In genomic region chr22:17262976-17263375, GRCh38 we compare ENCODE assay signal across 20 cellular contexts. TPM values are rescaled to one million over a fixed set of nuclear protein-coding genes. Genes with fewer than 3 reads are reported as not detected.
DNase-seq lines count a peak whose midpoint lies in the region; ATAC-seq, FAIRE-seq and TF ChIP-seq lines count a peak whose summit lies in the region.
"Had no signal": no experiment of that assay in that cellular context is flagged by ENCODE, and none has a peak within 500 bp of the region (broad histone marks: within the 10 kb centered on the region; RNA-seq: fewer than 3 reads in every experiment).

No MANE protein-coding gene starts in this region.

- peak overlapping the region; percentile 88 for H2BK20ac ChIP-seq in H1 (ENCODE audit: low read length)

- H4K20me1 ChIP-seq in H1 (replicated peaks in 1 of 2; ENCODE audit: control insufficient read depth in 1 of 2, insufficient read depth in 2 of 2, low read length in 2 of 2) (no peaks in the 10 kb centered on the region), neural progenitor cell (ENCODE audit: low read depth) (peaks cover 8% of the 10 kb centered on the region)

- H3K36me3 Mint-ChIP-seq in T-helper 1 cell treated with Interleukin-12 subunit alpha and Interleukin-12 subunit beta and Interleukin-4 antibody, amounts not matched to agents 30 μg/mL and 1 μg/mL, for 36 hours (ENCODE audit: low read depth), result no peaks in the 10 kb centered on the region
- no peaks in the 10 kb centered on the region for H3K36me3 Mint-ChIP-seq in neural progenitor cell
- H3K36me3 Mint-ChIP-seq: CD14-positive monocyte; CD8-positive, alpha-beta memory T cell had no signal

- peak overlapping the region; percentile 87 for H4K91ac ChIP-seq in H1 (replicated peaks; ENCODE audit: insufficient read length, low read length)

- peaks cover 42% of the 10 kb centered on the region for H3K4me1 Mint-ChIP-seq in T-helper 1 cell treated with Interleukin-12 subunit alpha and Interleukin-12 subunit beta and Interleukin-4 antibody, amounts not matched to agents 30 μg/mL and 1 μg/mL, for 36 hours (ENCODE audit: low read depth)
- peaks cover 83% of the 10 kb centered on the region for H3K4me1 Mint-ChIP-seq in neural progenitor cell

- no peaks in the 10 kb centered on the region for H3K9me3 Mint-ChIP-seq in T-helper 1 cell treated with Interleukin-12 subunit alpha and Interleukin-12 subunit beta and Interleukin-4 antibody, amounts not matched to agents 30 μg/mL and 1 μg/mL, for 36 hours
- H3K9me3 Mint-ChIP-seq in neural progenitor cell, result no peaks in the 10 kb centered on the region
- H3K9me3 Mint-ChIP-seq: CD14-positive monocyte; CD8-positive, alpha-beta memory T cell had no signal

- no peak overlapping the region for H3K4me2 ChIP-seq in H1 (ENCODE audit: insufficient read depth in 1 of 2, low read depth in 2 of 2, low read length in 2 of 2)
- H3K4me2 ChIP-seq in neural progenitor cell, result no peak overlapping the region

- peak overlapping the region; percentile 99; the same call in 1 of the 2 replicates for H2BK12ac ChIP-seq in H1 (ENCODE audit: low read depth, low read length)

- TF ChIP-seq EP300 in H1 (IDR thresholded peaks at IDR 0.05; ENCODE audit: borderline replicate concordance in 1 of 2, low read depth in 2 of 2, low read length in 2 of 2), result no peak

- ATAC-seq in HG02970 (IDR thresholded peaks at IDR 0.05; ENCODE audit: low FRiP score, unreplicated experiment) (no peak), heart left ventricle (no peak)
- ATAC-seq: GM12878 had no signal

- H3K27me3 ChIP-seq in H1 (replicated peaks in 1 of 4; ENCODE audit: control insufficient read depth in 3 of 4, extremely low read depth in 1 of 4, insufficient read depth in 3 of 4, low read length in 3 of 4) (no peaks in the 10 kb centered on the region), neural progenitor cell (no peaks in the 10 kb centered on the region), heart left ventricle (peaks cover 0 to 4% (median 0%) of the 10 kb centered on the region in 9 donors)

- peaks cover under 1% of the 10 kb centered on the region for H3K23me2 ChIP-seq in H1 (ENCODE audit: low read depth, low read length)

- H3K4ac ChIP-seq in H1 (replicated peaks; ENCODE audit: insufficient read length, low read depth, low read length), result peak overlapping the region; percentile 55

- no peak overlapping the region for H3K23ac ChIP-seq in H1 (ENCODE audit: insufficient read length)

- peak overlapping the region; percentile 87; the same call in 1 of the 2 replicates for H2AK5ac ChIP-seq in H1 (ENCODE audit: low read depth, low read length)

- TF ChIP-seq CTCF in H1 (IDR thresholded peaks at IDR 0.05; ENCODE audit: control extremely low read depth in 1 of 3, insufficient read depth in 1 of 3, low read depth in 1 of 3, low read length in 3 of 3), result no peak
- no peak for TF ChIP-seq CTCF in neural progenitor cell (IDR thresholded peaks at IDR 0.05)
- no peak for TF ChIP-seq CTCF in heart left ventricle (IDR thresholded peaks at IDR 0.05)

- H2BK5ac ChIP-seq in H1 (ENCODE audit: low read depth, low read length), result peak overlapping the region; percentile 93; the same call in 1 of the 2 replicates

- H3K27ac ChIP-seq in H1 (ENCODE audit: low read depth, low read length) (no peak overlapping the region), neural progenitor cell (no peak overlapping the region), heart left ventricle (no peak overlapping the region)
- H3K27ac ChIP-seq: 22Rv1, GM23248 had no signal

- CTCF ChIA-PET in H1 (lab: Charles Lee; ENCODE audit: partially characterized antibody), result no interaction called here

- peaks cover 36 to 63% (median 53%) of the 10 kb centered on the region in 4 experiments for H3K4me1 ChIP-seq in H1 (replicated peaks in 1 of 4; ENCODE audit: control insufficient read depth in 3 of 4, insufficient read depth in 4 of 4, low read length in 3 of 4)
- peaks cover 67% of the 10 kb centered on the region for H3K4me1 ChIP-seq in neural progenitor cell
- peaks cover 0 to 40% (median 11%) of the 10 kb centered on the region in 12 donors for H3K4me1 ChIP-seq in heart left ventricle

- 89% methylated on average over 8 of the region's 8 CpGs; no CpG with 5 or more reads in 1 of the 2 experiments for WGBS in H1 (ENCODE audit: extremely low coverage in 1 of 2, insufficient coverage in 1 of 2, insufficient read length in 1 of 2, insufficient replicate concordance in 2 of 2, low coverage in 1 of 2, low lambda C conversion rate in 2 of 2, missing lambda C conversion rate in 1 of 2), 2 experiments
- WGBS in heart left ventricle, 4 donors, result 88 to 94% (median 93%) methylated on average over 8 of the region's 8 CpGs

- peak overlapping the region; percentile 75; the same call in 1 of the 2 replicates for H2BK15ac ChIP-seq in H1 (ENCODE audit: low read length)

- peak overlapping the region; percentile 62 for H2BK120ac ChIP-seq in H1 (replicated peaks; ENCODE audit: low read depth, low read length)

- no peak for DNase-seq in T-helper 1 cell
- no peak for DNase-seq in H1 (ENCODE audit: low read depth in 1 of 2, low spot score in 2 of 2)
- DNase-seq in neural progenitor cell (ENCODE audit: low spot score), result no peak
- no peak for DNase-seq in putamen (ENCODE audit: low spot score)
- no peak for DNase-seq in heart left ventricle
- no peak for DNase-seq in germinal center (ENCODE audit: low spot score)
- DNase-seq: Caco-2; CD8-positive, alpha-beta memory T cell; DMS53; GF-D8; GM23248; HCEC 1CT; HFFc6; IMR-90 had no signal

- POLR2A ChIA-PET in H1 (lab: Charles Lee; ENCODE audit: partially characterized antibody), result interaction anchor here (2.1 to 4.7 kb wide), 2 partner anchors 64 to 106 kb away, joined by 8 to 41 read pairs; partner anchors contain the start of gene CECR2

- H3K9ac ChIP-seq in H1 (replicated peaks in 1 of 4; ENCODE audit: extremely low read depth in 1 of 4, low read depth in 3 of 4, low read length in 3 of 4) (no peak overlapping the region), neural progenitor cell (no peak overlapping the region)
- H3K9ac ChIP-seq: GM23248 had no signal

- intact Hi-C loops in heart left ventricle (cut with DNase I), result loop anchor here in 1 of 10 donors (5.0 kb wide), 1 partner anchor 104 kb away; the partner anchor contains the start of gene CECR2

- TF ChIP-seq POLR2A in H1 (IDR thresholded peaks at IDR 0.05; ENCODE audit: control extremely low read depth in 1 of 2, low read depth in 2 of 2, low read length in 2 of 2), result no peak
- no peak for TF ChIP-seq POLR2A in heart left ventricle (IDR thresholded peaks at IDR 0.05)

- H3K27ac Mint-ChIP-seq in T-helper 1 cell treated with Interleukin-12 subunit alpha and Interleukin-12 subunit beta and Interleukin-4 antibody, amounts not matched to agents 30 μg/mL and 1 μg/mL, for 36 hours, result peak overlapping the region; percentile 45
- H3K27ac Mint-ChIP-seq in neural progenitor cell, result peak overlapping the region; percentile 96
- H3K27ac Mint-ChIP-seq: CD14-positive monocyte, HFFc6 had no signal

- H2AFZ ChIP-seq in H1 (ENCODE audit: low read length), result no peak overlapping the region
- no peak overlapping the region for H2AFZ ChIP-seq in neural progenitor cell (replicated peaks)
- H2AFZ ChIP-seq: GM23248 had no signal

- no peak overlapping the region for H3K14ac ChIP-seq in H1 (ENCODE audit: insufficient read length)

- H3K79me1 ChIP-seq in H1 (ENCODE audit: low read depth, low read length), result peaks cover 2% of the 10 kb centered on the region; the same call in 1 of the 2 replicates

- H3K4me3 ChIP-seq in H1 (ENCODE audit: extremely low read depth in 1 of 4, insufficient read depth in 2 of 4, low read depth in 3 of 4, low read length in 4 of 4) (no peak overlapping the region), neural progenitor cell (no peak overlapping the region), heart left ventricle (no peak overlapping the region)
- H3K4me3 ChIP-seq: GM12878, GM23248 had no signal

- H3K4me3 Mint-ChIP-seq in T-helper 1 cell treated with Interleukin-12 subunit alpha and Interleukin-12 subunit beta and Interleukin-4 antibody, amounts not matched to agents 30 μg/mL and 1 μg/mL, for 36 hours, result no peak overlapping the region
- no peak overlapping the region for H3K4me3 Mint-ChIP-seq in neural progenitor cell
- H3K4me3 Mint-ChIP-seq: CD14-positive monocyte; CD8-positive, alpha-beta memory T cell; HFFc6 had no signal

- H3K36me3 ChIP-seq in H1 (ENCODE audit: control insufficient read depth in 2 of 4, insufficient read depth in 4 of 4, low read length in 3 of 4) (no peaks in the 10 kb centered on the region), neural progenitor cell (no peaks in the 10 kb centered on the region), heart left ventricle (no peaks in the 10 kb centered on the region)

- H4K5ac ChIP-seq in H1 (ENCODE audit: insufficient read length, low read depth, low read length), result no peak overlapping the region

- H3K79me2 ChIP-seq in H1 (ENCODE audit: control insufficient read depth in 1 of 2, insufficient read depth in 2 of 2, low read length in 2 of 2), result peaks cover 0 to 5% of the 10 kb centered on the region in 2 experiments; a peak in 1 of 4 replicates
- no peaks in the 10 kb centered on the region for H3K79me2 ChIP-seq in neural progenitor cell (ENCODE audit: low read depth)

- no peak overlapping the region for H3K56ac ChIP-seq in H1 (replicated peaks; ENCODE audit: insufficient read length, low read depth, low read length)

- no peaks in the 10 kb centered on the region for H3K27me3 Mint-ChIP-seq in T-helper 1 cell treated with Interleukin-12 subunit alpha and Interleukin-12 subunit beta and Interleukin-4 antibody, amounts not matched to agents 30 μg/mL and 1 μg/mL, for 36 hours (ENCODE audit: low read depth)
- H3K27me3 Mint-ChIP-seq in neural progenitor cell (ENCODE audit: insufficient read depth, low read depth), result peaks cover 14% of the 10 kb centered on the region
- H3K27me3 Mint-ChIP-seq: CD8-positive, alpha-beta memory T cell had no signal

- H3K9me3 ChIP-seq in H1 (ENCODE audit: insufficient read depth in 2 of 2, low read depth in 1 of 2, low read length in 1 of 2), result no peaks in the 10 kb centered on the region
- H3K9me3 ChIP-seq in neural progenitor cell (ENCODE audit: low read depth), result no peaks in the 10 kb centered on the region
- H3K9me3 ChIP-seq in heart left ventricle, result no peaks in the 10 kb centered on the region
- H3K9me3 ChIP-seq: Caco-2 had no signal

- no peak overlapping the region for H4K8ac ChIP-seq in H1 (ENCODE audit: extremely low read depth, insufficient read depth, low read length)

- peak overlapping the region; percentile 81 for H3K18ac ChIP-seq in H1 (ENCODE audit: extremely low read depth, low read length)

- FAIRE-seq in H1 (lab: Jason Lieb, UNC), result no peak
- FAIRE-seq: GM12878 had no signal

- H3F3A ChIP-seq in neural progenitor cell (ENCODE audit: low read depth), result peaks cover 76% of the 10 kb centered on the region

- no peak for TF ChIP-seq RAD21 in H1 (IDR thresholded peaks at IDR 0.05 in 1 of 2, conservative IDR thresholded peaks at IDR 0.05 in 1 of 2; ENCODE audit: low read depth in 2 of 2, low read length in 2 of 2)

RNA-seq across cellular contexts. Expression of gene ADA2, which starts 43.7 kb away (rescaled TPM):
- total RNA-seq in H1 (2021; fragmentation: NEBNext Ultra II Directional; extraction: Animal tissue kit (Norgen Biotek cat#: 25700)), result 31.5 and 35.6 TPM in 2 replicates
- 42.2 and 47.9 TPM in 2 replicates for polyA plus RNA-seq in H1 (2011; rRNA removed)
- polyA plus RNA-seq in H1 (2011; cell fraction: cytosol; rRNA removed), result 21.6 TPM
- polyA plus RNA-seq in H1 (2011; cell fraction: nucleus; rRNA removed), result 29.1 TPM
- polyA plus RNA-seq in H1 (2012, experiment 1 of 2), result 26.6 to 35.8 TPM (median 31.6 TPM) in 4 replicates
- 26.0 TPM for polyA plus RNA-seq in H1 (2012, experiment 2 of 2)
- polyA plus RNA-seq in H1 (2013, experiment 1 of 2), result 23.4 TPM
- polyA plus RNA-seq in H1 (2013, experiment 2 of 2), result 23.6 TPM
- polyA minus RNA-seq in H1 (2011; rRNA and poly(A)+ RNA removed), result 27.1 and 28.3 TPM in 2 replicates
- polyA minus RNA-seq in H1 (2011; cell fraction: cytosol; rRNA and poly(A)+ RNA removed), result 15.7 TPM
- 14.6 TPM for polyA minus RNA-seq in H1 (2011; cell fraction: nucleus; rRNA and poly(A)+ RNA removed)
- 30.1 and 49.9 TPM in 2 replicates for total RNA-seq in neural progenitor cell (ENCODE audit: low replicate concordance)
- 100 to 1,000 TPM in 2 of 9 donors, 10 to 100 TPM in 6, 1 to 10 TPM in 1; 6.7 to 108 (median 54.2) TPM for total RNA-seq in heart left ventricle
- polyA plus RNA-seq in heart left ventricle, result 10 to 100 TPM; 16.1 TPM
- total RNA-seq: Caco-2, HT-29 had no signal
